In genomic region chr15:88897456-88898194, GRCh38 we compare ENCODE assay signal across 8 cellular contexts. TPM values are rescaled to one million over a fixed set of nuclear protein-coding genes. Genes with fewer than 3 reads are reported as not detected.
A peak's percentile ranks its signal among the peaks of the same experiment; 100 is the strongest.
DNase-seq lines count a peak whose midpoint lies in the region; ATAC-seq and TF ChIP-seq lines count a peak whose summit lies in the region.

No MANE protein-coding gene starts in this region.

- H3K27me3 ChIP-seq in HAP-1 (ENCODE audit: low read depth), result no peaks in the 10 kb centered on the region

- TF ChIP-seq CTCF in epithelial cell of proximal tubule (conservative IDR thresholded peaks at IDR 0.05; ENCODE audit: low read depth, low read length), result peak; percentile 63

- no peak overlapping the region for H3K27ac Mint-ChIP-seq in natural killer cell treated with Interleukin-12 subunit alpha and Interleukin-12 subunit beta and Interleukin-15 and Interleukin-18, amount 100 ng/mL, for 72 hours
- no peak overlapping the region for H3K27ac Mint-ChIP-seq in stimulated activated naive B cell treated with anti-CD40 and anti-IgM and Interleukin-4, amounts not matched to agents 10 μg/mL and 1 μg/mL and 100 μg/mL, for 72 hours

- no peak overlapping the region for H3K4me3 Mint-ChIP-seq in natural killer cell treated with Interleukin-12 subunit alpha and Interleukin-12 subunit beta and Interleukin-15 and Interleukin-18, amount 100 ng/mL, for 72 hours
- H3K4me3 Mint-ChIP-seq in stimulated activated naive B cell treated with anti-CD40 and anti-IgM and Interleukin-4, amounts not matched to agents 10 μg/mL and 1 μg/mL and 100 μg/mL, for 72 hours, result no peak overlapping the region

- in situ Hi-C loops in HAP-1 (cut with MboI; ENCODE audit: low sequenced_read_pairs), result no loop called here

- H3K4me3 ChIP-seq in HAP-1 (no peak overlapping the region), epithelial cell of proximal tubule (ENCODE audit: low read depth, low read length) (no peak overlapping the region)

- H3K9me3 Mint-ChIP-seq in natural killer cell treated with Interleukin-12 subunit alpha and Interleukin-12 subunit beta and Interleukin-15 and Interleukin-18, amount 100 ng/mL, for 72 hours, result no peaks in the 10 kb centered on the region
- no peaks in the 10 kb centered on the region for H3K9me3 Mint-ChIP-seq in stimulated activated naive B cell treated with anti-CD40 and anti-IgM and Interleukin-4, amounts not matched to agents 10 μg/mL and 1 μg/mL and 100 μg/mL, for 72 hours

- peaks cover 12 to 37% of the 10 kb centered on the region in 2 donors for H3K4me1 Mint-ChIP-seq in natural killer cell treated with Interleukin-12 subunit alpha and Interleukin-12 subunit beta and Interleukin-15 and Interleukin-18, amount 100 ng/mL, for 72 hours (ENCODE audit: low read depth in 2 of 2)
- H3K4me1 Mint-ChIP-seq in stimulated activated naive B cell treated with anti-CD40 and anti-IgM and Interleukin-4, amounts not matched to agents 10 μg/mL and 1 μg/mL and 100 μg/mL, for 72 hours, result peaks cover 12 to 33% of the 10 kb centered on the region in 2 donors

- no peaks in the 10 kb centered on the region for H3K36me3 Mint-ChIP-seq in natural killer cell treated with Interleukin-12 subunit alpha and Interleukin-12 subunit beta and Interleukin-15 and Interleukin-18, amount 100 ng/mL, for 72 hours
- H3K36me3 Mint-ChIP-seq in stimulated activated naive B cell treated with anti-CD40 and anti-IgM and Interleukin-4, amounts not matched to agents 10 μg/mL and 1 μg/mL and 100 μg/mL, for 72 hours, result no peaks in the 10 kb centered on the region

- peak; percentile 45 to 71 for ATAC-seq in natural killer cell treated with Interleukin-12 subunit alpha and Interleukin-12 subunit beta and Interleukin-15 and Interleukin-18, amount 100 ng/mL, for 72 hours
- peak; percentile 61 to 71 for ATAC-seq in stimulated activated naive B cell treated with anti-CD40 and anti-IgM and Interleukin-4, amounts not matched to agents 10 μg/mL and 1 μg/mL and 100 μg/mL, for 72 hours (replicated peaks)

- peaks cover 7% of the 10 kb centered on the region for H3K36me3 ChIP-seq in HAP-1 (replicated peaks)

- H3K27me3 Mint-ChIP-seq in natural killer cell treated with Interleukin-12 subunit alpha and Interleukin-12 subunit beta and Interleukin-15 and Interleukin-18, amount 100 ng/mL, for 72 hours, result peaks cover 0 to 2% of the 10 kb centered on the region in 2 donors
- H3K27me3 Mint-ChIP-seq in stimulated activated naive B cell treated with anti-CD40 and anti-IgM and Interleukin-4, amounts not matched to agents 10 μg/mL and 1 μg/mL and 100 μg/mL, for 72 hours, result peaks cover 4 to 27% of the 10 kb centered on the region in 2 donors

- H3K9me3 ChIP-seq in HAP-1, result no peaks in the 10 kb centered on the region

- H3K4me1 ChIP-seq in HAP-1, result peaks cover 17% of the 10 kb centered on the region

- DNase-seq in CD1c-positive myeloid dendritic cell (ENCODE audit: extremely low spot score) (peak; percentile 71), HAP-1 (ENCODE audit: low spot score in 2 of 2) (peak; percentile 88 to 98), NOMO-1 treated with dmso at 0.1 percent for 144 hours (lab: John Stamatoyannopoulos, UW; ENCODE audit: unreplicated experiment) (peak; percentile 40), epithelial cell of proximal tubule (ENCODE audit: low read depth) (no peak), mesenteric fat pad (ENCODE audit: low spot score) (no peak)
- DNase-seq in activated CD8-positive, alpha-beta memory T cell treated with anti-CD3 and anti-CD28 coated beads, Interleukin-2, amount 50 U/mL, for 4 hours, result peak; percentile 73
- DNase-seq in natural killer cell treated with Interleukin-12 subunit alpha and Interleukin-12 subunit beta and Interleukin-15 and Interleukin-18, amount 100 ng/mL, for 72 hours (ENCODE audit: low spot score), result peak; percentile 71
- peak; percentile 31 for DNase-seq in stimulated activated naive B cell treated with anti-CD40 and anti-IgM and Interleukin-4, amounts not matched to agents 10 μg/mL and 1 μg/mL and 100 μg/mL, for 72 hours

RNA-seq across cellular contexts. Expression of gene HAPLN3, which starts 2.3 kb away (rescaled TPM):
- total RNA-seq in epithelial cell of proximal tubule (21.9 and 25.3 TPM in 2 replicates), mesenteric fat pad (5.2 TPM)
- 100 to 1,000 TPM; 138 to 203 TPM for total RNA-seq in natural killer cell treated with Interleukin-12 subunit alpha and Interleukin-12 subunit beta and Interleukin-15 and Interleukin-18, amount 100 ng/mL, for 72 hours

RNA-seq across cellular contexts. Expression of gene MFGE8, which starts 15.6 kb away (rescaled TPM):
- total RNA-seq in epithelial cell of proximal tubule (68.9 and 135 TPM in 2 replicates), mesenteric fat pad (466 TPM)
- 10 to 100 TPM; 10.9 to 46.2 TPM for total RNA-seq in natural killer cell treated with Interleukin-12 subunit alpha and Interleukin-12 subunit beta and Interleukin-15 and Interleukin-18, amount 100 ng/mL, for 72 hours

Comparison
In these comparisons a context has a peak if more than half of its experiments do, and no peak if none do; other contexts are left out.
1. DNase-seq: peak in CD1c-positive myeloid dendritic cell (single experiment), HAP-1 (2 of 2), NOMO-1 treated with dmso at 0.1 percent for 144 hours (single experiment), activated CD8-positive, alpha-beta memory T cell treated with anti-CD3 and anti-CD28 coated beads, Interleukin-2, amount 50 U/mL, for 4 hours (single experiment), natural killer cell treated with Interleukin-12 subunit alpha and Interleukin-12 subunit beta and Interleukin-15 and Interleukin-18, amount 100 ng/mL, for 72 hours (single experiment) and stimulated activated naive B cell treated with anti-CD40 and anti-IgM and Interleukin-4, amounts not matched to agents 10 μg/mL and 1 μg/mL and 100 μg/mL, for 72 hours (single experiment); none in epithelial cell of proximal tubule (single experiment) and mesenteric fat pad (single experiment).